In genomic region chr12:49059385-49060232, GRCh38 we compare ENCODE assay signal across 9 cellular contexts. TPM values are rescaled to one million over a fixed set of nuclear protein-coding genes. Genes with fewer than 3 reads are reported as not detected.
A peak's percentile ranks its signal among the peaks of the same experiment; 100 is the strongest.
DNase-seq lines count a peak whose midpoint lies in the region; ATAC-seq, FAIRE-seq and TF ChIP-seq lines count a peak whose summit lies in the region.
"Had no signal": no experiment of that assay in that cellular context is flagged by ENCODE, and none has a peak within 500 bp of the region (broad histone marks: within the 10 kb centered on the region; RNA-seq: fewer than 3 reads in every experiment).

No MANE protein-coding gene starts in this region.

- TF ChIP-seq CTCF in OCI-LY7 (conservative IDR thresholded peaks at IDR 0.05; ENCODE audit: low read length) = no peak
- no peak for TF ChIP-seq CTCF in right lobe of liver (IDR thresholded peaks at IDR 0.05)
- no peak for TF ChIP-seq CTCF in thoracic aorta (IDR thresholded peaks at IDR 0.05)

- peaks cover 46% of the 10 kb centered on the region for H4K20me1 ChIP-seq in OCI-LY7 (ENCODE audit: insufficient read depth, low read length)

- H3K4me1 ChIP-seq in OCI-LY7 (ENCODE audit: insufficient read depth, low read length, poor library complexity, severe bottlenecking) (peaks cover 40% of the 10 kb centered on the region), right lobe of liver (peaks cover 0 to 55% (median 17%) of the 10 kb centered on the region in 4 donors), thoracic aorta (ENCODE audit: control insufficient read depth in 1 of 2, low read depth in 2 of 2) (peaks cover 34 to 53% of the 10 kb centered on the region in 2 donors)

- no peak for FAIRE-seq in GM19239 (lab: Jason Lieb, UNC)
- FAIRE-seq: colon had no signal

- H3K27me3 Mint-ChIP-seq in central memory CD8-positive, alpha-beta T cell = no peaks in the 10 kb centered on the region

- WGBS in right lobe of liver (ENCODE audit: insufficient coverage, low coverage, low lambda C conversion rate, missing lambda C conversion rate) = 0% methylated on average over 14 of the region's 74 CpGs

- peaks cover 23% of the 10 kb centered on the region; the same call in 1 of the 2 replicates for H3K36me3 ChIP-seq in OCI-LY7 (ENCODE audit: insufficient read depth, low read length)
- peaks cover 0 to 5% (median 2%) of the 10 kb centered on the region in 4 donors for H3K36me3 ChIP-seq in right lobe of liver
- no peaks in the 10 kb centered on the region for H3K36me3 ChIP-seq in thoracic aorta

- ATAC-seq in HG02588 (IDR thresholded peaks at IDR 0.05; ENCODE audit: unreplicated experiment) = peak; percentile 11
- ATAC-seq in central memory CD8-positive, alpha-beta T cell (replicated peaks; ENCODE audit: extremely low read depth, poor library complexity, severe bottlenecking) = peak; percentile 8
- peak in 2 of 4 donors; percentile 15 to 16 for ATAC-seq in right lobe of liver
- ATAC-seq in thoracic aorta (ENCODE audit: insufficient number of reproducible peaks, low FRiP score, low read depth) = no peak

- peak overlapping the region; percentile 87 for H3K4me3 ChIP-seq in OCI-LY7 (ENCODE audit: low read depth, low read length, poor library complexity, severe bottlenecking)
- peak overlapping the region; percentile 94 to 99 (median 95) for H3K4me3 ChIP-seq in right lobe of liver
- peak overlapping the region; percentile 94 for H3K4me3 ChIP-seq in thoracic aorta

- H3K27ac Mint-ChIP-seq in central memory CD8-positive, alpha-beta T cell (ENCODE audit: low read depth) = peak overlapping the region; percentile 91

- peak overlapping the region; percentile 93 for H3K4me3 Mint-ChIP-seq in central memory CD8-positive, alpha-beta T cell

- peaks cover 35% of the 10 kb centered on the region for H3K36me3 Mint-ChIP-seq in central memory CD8-positive, alpha-beta T cell (ENCODE audit: insufficient read depth)

- no peaks in the 10 kb centered on the region for H3K27me3 ChIP-seq in right lobe of liver
- no peaks in the 10 kb centered on the region for H3K27me3 ChIP-seq in thoracic aorta (replicated peaks; ENCODE audit: insufficient read depth)

- H3K27ac ChIP-seq in OCI-LY7 (ENCODE audit: low read depth, low read length, poor library complexity, severe bottlenecking) (peak overlapping the region; percentile 72), right lobe of liver (peak overlapping the region; percentile 90 to 98 (median 97)), thoracic aorta (peak overlapping the region; percentile 94 to 97)

- peak; percentile 49 to 90 (median 69) for DNase-seq in NCI-H1417 (lab: John Stamatoyannopoulos, UW)
- no peak for DNase-seq in NCI-H1417 treated with DMSO at 0.1 percent for 48 hours (lab: John Stamatoyannopoulos, UW)
- DNase-seq in OCI-LY7 (ENCODE audit: low spot score) = peak; percentile 72
- no peak for DNase-seq in central memory CD8-positive, alpha-beta T cell (ENCODE audit: low spot score in 2 of 2)
- peak in 2 of 3 donors; percentile 72 to 75 for DNase-seq in right lobe of liver
- DNase-seq in thoracic aorta (ENCODE audit: low spot score) = no peak
- no peak for DNase-seq in GM19239 (ENCODE audit: insufficient read length, low spot score)

- H3K9me3 ChIP-seq in OCI-LY7 (ENCODE audit: low read length) = no peaks in the 10 kb centered on the region
- H3K9me3 ChIP-seq in right lobe of liver = no peaks in the 10 kb centered on the region
- H3K9me3 ChIP-seq in thoracic aorta = no peaks in the 10 kb centered on the region

- peak overlapping the region; percentile 92; the same call in 1 of the 2 replicates for H2AFZ ChIP-seq in OCI-LY7 (ENCODE audit: low read length)

- no peaks in the 10 kb centered on the region for H3K9me2 ChIP-seq in OCI-LY7 (ENCODE audit: insufficient read depth, low read length)

- no peak for TF ChIP-seq POLR2A in right lobe of liver (IDR thresholded peaks at IDR 0.05)

- peak overlapping the region; percentile 95 for H3K4me2 ChIP-seq in OCI-LY7 (ENCODE audit: low read length)

- no peaks in the 10 kb centered on the region for H3K9me3 Mint-ChIP-seq in central memory CD8-positive, alpha-beta T cell

- intact Hi-C loops in OCI-LY7 (cut with micrococcal nuclease; ENCODE audit: unreplicated experiment) = loop anchor here (1.0 kb wide), 1 partner anchor 71 kb away; no protein-coding TSS in a partner anchor
- intact Hi-C loops in right lobe of liver (cut with DNase I) = loop anchor here in 1 of 2 donors (10.0 kb wide), 1 partner anchor 65 kb away; no protein-coding TSS in a partner anchor

- POLR2A ChIA-PET in OCI-LY7 (lab: Charles Lee) = interaction anchor here (1.0 kb wide), 1 partner anchor 12 kb away, joined by 3 read pairs; no protein-coding TSS in a partner anchor

- BruUV-seq in OCI-LY7 (replicated peaks; lab: Mats Ljungman, UMichigan) = no TSS peak

- CTCF ChIA-PET in OCI-LY7 (lab: Charles Lee; ENCODE audit: unreplicated experiment) = interaction anchor here (1.0 kb wide), 1 partner anchor 63 kb away, joined by 3 read pairs; no protein-coding TSS in a partner anchor

- peaks cover 61% of the 10 kb centered on the region for H3K4me1 Mint-ChIP-seq in central memory CD8-positive, alpha-beta T cell

- H3K79me2 ChIP-seq in OCI-LY7 (ENCODE audit: insufficient read depth, low read depth, low read length) = peaks cover 55% of the 10 kb centered on the region

RNA-seq across cellular contexts. Expression of gene KMT2D, which starts 1.0 kb away (rescaled TPM):
- 41.8 and 43.2 TPM in 2 replicates for total RNA-seq in OCI-LY7 (2014; rRNA removed; shearing (Covaris generic))
- 122 and 129 TPM in 2 replicates for total RNA-seq in OCI-LY7 (2022)
- total RNA-seq in right lobe of liver = 10 to 100 TPM; 28.6 to 35.4 (median 33.3) TPM
- 100 to 1,000 TPM in 1 of 2 donors, 10 to 100 TPM in 1; 56.5 to 101 TPM for total RNA-seq in thoracic aorta

RNA-seq across cellular contexts. Expression of gene RHEBL1, which starts 10.2 kb away (rescaled TPM):
- total RNA-seq in OCI-LY7 (2014; rRNA removed; shearing (Covaris generic)) = 3.0 and 3.7 TPM in 2 replicates
- total RNA-seq in OCI-LY7 (2022) = 3.1 and 3.4 TPM in 2 replicates
- under 1 TPM in 5 of 6 experiments, not detected in 1; 0.17 to 0.60 (median 0.43) TPM for total RNA-seq in right lobe of liver
- 1 to 10 TPM in 1 of 2 donors, not detected in 1; 1.3 TPM for total RNA-seq in thoracic aorta

RNA-seq across cellular contexts. Expression of gene DHH, which starts 35.0 kb away (rescaled TPM):
- 0.06 TPM in 1 of 2 replicates, not detected in the other for total RNA-seq in OCI-LY7 (2014; rRNA removed; shearing (Covaris generic))
- total RNA-seq in OCI-LY7 (2022) = 0.17 and 0.31 TPM in 2 replicates
- total RNA-seq in right lobe of liver = under 1 TPM in 3 of 6 experiments, not detected in 3; 0.04 to 0.13 (median 0.07) TPM
- total RNA-seq in thoracic aorta = 1 to 10 TPM; 1.2 to 2.4 TPM

RNA-seq across cellular contexts. Expression of gene PRKAG1, which starts 41.0 kb away (rescaled TPM):
- 22.8 and 23.6 TPM in 2 replicates for total RNA-seq in OCI-LY7 (2014; rRNA removed; shearing (Covaris generic))
- total RNA-seq in OCI-LY7 (2022) (41.5 and 45.9 TPM in 2 replicates), right lobe of liver (10 to 100 TPM; 24.8 to 36.2 (median 30.1) TPM), thoracic aorta (10 to 100 TPM; 53.2 to 68.1 TPM)

RNA-seq across cellular contexts. Expression of gene LMBR1L, which starts 51.0 kb away (rescaled TPM):
- 26.8 and 37.2 TPM in 2 replicates for total RNA-seq in OCI-LY7 (2014; rRNA removed; shearing (Covaris generic))
- total RNA-seq in OCI-LY7 (2022) (43.6 and 48.1 TPM in 2 replicates), right lobe of liver (10 to 100 TPM; 12.2 to 34.5 (median 16.3) TPM), thoracic aorta (10 to 100 TPM; 77.7 to 93.4 TPM)

Comparison
In these comparisons a context has a peak if more than half of its experiments do, and no peak if none do; other contexts are left out.
1. DNase-seq: peak in NCI-H1417 (3 of 3), OCI-LY7 (single experiment) and right lobe of liver (2 of 3); none in NCI-H1417 treated with DMSO at 0.1 percent for 48 hours (single experiment), central memory CD8-positive, alpha-beta T cell (0 of 2), thoracic aorta (single experiment) and GM19239 (single experiment).
2. Peak in every context shown above with its lines, with median percentiles within 50 percentile points of each other: H3K27ac ChIP-seq and H3K4me3 ChIP-seq.